15 cellular contexts compared by ENCODE assay signal in genomic region chr13:19663416-19663979, GRCh38. TPM values are rescaled to one million over a fixed set of nuclear protein-coding genes. Genes with fewer than 3 reads are reported as not detected.
DNase-seq lines count a peak whose midpoint lies in the region; ATAC-seq and TF ChIP-seq lines count a peak whose summit lies in the region.
"Had no signal": no experiment of that assay in that cellular context is flagged by ENCODE, and none has a peak within 500 bp of the region (broad histone marks: within the 10 kb centered on the region; RNA-seq: fewer than 3 reads in every experiment).

No MANE protein-coding gene starts in this region.

- H3K27ac ChIP-seq in naive thymus-derived CD4-positive, alpha-beta T cell (ENCODE audit: low read depth, low read length): no peak overlapping the region
- H3K27ac ChIP-seq in upper lobe of right lung: no peak overlapping the region
- H3K27ac ChIP-seq in Karpas-422 (ENCODE audit: low read length): no peak overlapping the region
- H3K27ac ChIP-seq: A549; BLaER1 treated with 17β-estradiol and CSF1 and Interleukin-3, amounts not matched to agents 10 nM and 100 nM had no signal

- H3K4me1 Mint-ChIP-seq in stimulated activated naive CD8-positive, alpha-beta T cell treated with anti-CD3 and anti-CD28 coated beads, Interleukin-15, amount 100 ng/mL, for 72 hours: peaks cover 19% of the 10 kb centered on the region
- peaks cover 10% of the 10 kb centered on the region for H3K4me1 Mint-ChIP-seq in central memory CD8-positive, alpha-beta T cell
- H3K4me1 Mint-ChIP-seq in naive thymus-derived CD4-positive, alpha-beta T cell: peaks cover 0 to 11% (median 0%) of the 10 kb centered on the region in 7 donors

- POLR2A ChIA-PET in naive thymus-derived CD4-positive, alpha-beta T cell (lab: Charles Lee): no interaction called here

- no peaks in the 10 kb centered on the region for H3K9me3 ChIP-seq in naive thymus-derived CD4-positive, alpha-beta T cell (ENCODE audit: control insufficient read depth in 2 of 3, low read length in 3 of 3)
- H3K9me3 ChIP-seq in upper lobe of right lung (no peaks in the 10 kb centered on the region), Karpas-422 (ENCODE audit: low read length) (no peaks in the 10 kb centered on the region)
- H3K9me3 ChIP-seq: A549; BLaER1 treated with 17β-estradiol and CSF1 and Interleukin-3, amounts not matched to agents 10 nM and 100 nM had no signal

- ATAC-seq in stimulated activated naive CD8-positive, alpha-beta T cell treated with anti-CD3 and anti-CD28 coated beads, Interleukin-15, amount 100 ng/mL, for 72 hours: no peak
- no peak for ATAC-seq in stimulated activated naive CD8-positive, alpha-beta T cell treated with anti-CD3 and anti-CD28 coated beads, Interleukin-15, Interleukin-2, amounts not matched to agents 100 U/mL and 50 U/mL, for 24 hours
- no peak for ATAC-seq in central memory CD8-positive, alpha-beta T cell (replicated peaks; ENCODE audit: extremely low read depth, poor library complexity, severe bottlenecking)
- no peak for ATAC-seq in naive thymus-derived CD4-positive, alpha-beta T cell
- peak; percentile 6 for ATAC-seq in upper lobe of right lung
- ATAC-seq in HG02938 (IDR thresholded peaks at IDR 0.05; ENCODE audit: unreplicated experiment): no peak
- ATAC-seq: A549, Right ventricle myocardium inferior had no signal

- peak overlapping the region; percentile 46 to 80 for H3K27ac Mint-ChIP-seq in stimulated activated naive CD8-positive, alpha-beta T cell treated with anti-CD3 and anti-CD28 coated beads, Interleukin-15, amount 100 ng/mL, for 72 hours
- H3K27ac Mint-ChIP-seq in central memory CD8-positive, alpha-beta T cell (ENCODE audit: low read depth): peak overlapping the region; percentile 81
- H3K27ac Mint-ChIP-seq in naive thymus-derived CD4-positive, alpha-beta T cell: peak overlapping the region in 5 of 9 donors; percentile 25 to 80 (median 45)

- intact Hi-C loops in naive thymus-derived CD4-positive, alpha-beta T cell (cut with micrococcal nuclease): no loop called here
- intact Hi-C loops in upper lobe of right lung (cut with DNase I): no loop called here

- CTCF ChIA-PET in naive thymus-derived CD4-positive, alpha-beta T cell (lab: Charles Lee): no interaction called here

- H3K4me3 ChIP-seq in naive thymus-derived CD4-positive, alpha-beta T cell (ENCODE audit: low read length): no peak overlapping the region
- H3K4me3 ChIP-seq in upper lobe of right lung (no peak overlapping the region), Karpas-422 (ENCODE audit: low read length) (no peak overlapping the region)
- H3K4me3 ChIP-seq: A549; BLaER1 treated with 17β-estradiol and CSF1 and Interleukin-3, amounts not matched to agents 10 nM and 100 nM had no signal

- H4K20me1 ChIP-seq in Karpas-422 (ENCODE audit: insufficient read depth, low read depth, low read length): no peaks in the 10 kb centered on the region

- no peak for TF ChIP-seq CTCF in upper lobe of right lung (IDR thresholded peaks at IDR 0.05)

- no peaks in the 10 kb centered on the region for H3K27me3 Mint-ChIP-seq in stimulated activated naive CD8-positive, alpha-beta T cell treated with anti-CD3 and anti-CD28 coated beads, Interleukin-15, amount 100 ng/mL, for 72 hours
- H3K27me3 Mint-ChIP-seq in central memory CD8-positive, alpha-beta T cell: no peaks in the 10 kb centered on the region
- H3K27me3 Mint-ChIP-seq in naive thymus-derived CD4-positive, alpha-beta T cell: no peaks in the 10 kb centered on the region

- no peaks in the 10 kb centered on the region for H3K9me3 Mint-ChIP-seq in stimulated activated naive CD8-positive, alpha-beta T cell treated with anti-CD3 and anti-CD28 coated beads, Interleukin-15, amount 100 ng/mL, for 72 hours
- no peaks in the 10 kb centered on the region for H3K9me3 Mint-ChIP-seq in central memory CD8-positive, alpha-beta T cell
- peaks cover 0 to 3% (median 0%) of the 10 kb centered on the region in 11 donors for H3K9me3 Mint-ChIP-seq in naive thymus-derived CD4-positive, alpha-beta T cell

- no peaks in the 10 kb centered on the region for H3K79me2 ChIP-seq in Karpas-422 (ENCODE audit: low read length)

- peaks cover 13 to 92% (median 25%) of the 10 kb centered on the region in 3 experiments for H3K36me3 ChIP-seq in naive thymus-derived CD4-positive, alpha-beta T cell (ENCODE audit: control insufficient read depth in 2 of 3, insufficient read depth in 3 of 3, low read length in 3 of 3)
- H3K36me3 ChIP-seq in upper lobe of right lung: peaks cover 100% of the 10 kb centered on the region
- H3K36me3 ChIP-seq in Karpas-422 (ENCODE audit: insufficient read depth, low read length): peaks cover 29% of the 10 kb centered on the region; the same call in 1 of the 2 replicates

- no peaks in the 10 kb centered on the region for H3K9me2 ChIP-seq in Karpas-422 (replicated peaks; ENCODE audit: insufficient read depth, low read length)

- no peak overlapping the region for H2AFZ ChIP-seq in Karpas-422 (ENCODE audit: low read length)

- H3K4me1 ChIP-seq in naive thymus-derived CD4-positive, alpha-beta T cell (ENCODE audit: control insufficient read depth in 2 of 2, insufficient read depth in 2 of 2, low read length in 2 of 2): no peaks in the 10 kb centered on the region
- H3K4me1 ChIP-seq in upper lobe of right lung: no peaks in the 10 kb centered on the region
- peaks cover 4% of the 10 kb centered on the region for H3K4me1 ChIP-seq in Karpas-422 (ENCODE audit: low read length)
- H3K4me1 ChIP-seq: A549 had no signal

- no peak overlapping the region for H3K4me3 Mint-ChIP-seq in stimulated activated naive CD8-positive, alpha-beta T cell treated with anti-CD3 and anti-CD28 coated beads, Interleukin-15, amount 100 ng/mL, for 72 hours
- H3K4me3 Mint-ChIP-seq in central memory CD8-positive, alpha-beta T cell: no peak overlapping the region
- H3K4me3 Mint-ChIP-seq in naive thymus-derived CD4-positive, alpha-beta T cell: no peak overlapping the region

- no peak for DNase-seq in stimulated activated naive CD8-positive, alpha-beta T cell treated with anti-CD3 and anti-CD28 coated beads, Interleukin-15, amount 100 ng/mL, for 72 hours
- DNase-seq in stimulated activated naive CD8-positive, alpha-beta T cell treated with anti-CD3 and anti-CD28 coated beads, Interleukin-15, Interleukin-2, amounts not matched to agents 100 U/mL and 50 U/mL, for 24 hours: no peak
- no peak for DNase-seq in central memory CD8-positive, alpha-beta T cell (ENCODE audit: low spot score in 2 of 2)
- DNase-seq in naive thymus-derived CD4-positive, alpha-beta T cell: no peak
- DNase-seq in upper lobe of right lung (no peak), Karpas-422 (no peak), DMS153 (lab: John Stamatoyannopoulos, UW) (no peak)
- DNase-seq: DMS 273 treated with DMSO at 0.1 percent for 48 hours, NCI-H1436, NCI-H2029 treated with DMSO at 0.1 percent for 48 hours, NCI-H774 had no signal

- no peak overlapping the region for H3K4me2 ChIP-seq in Karpas-422 (ENCODE audit: low read depth, low read length, poor library complexity, severe bottlenecking)
- H3K4me2 ChIP-seq: A549; BLaER1 treated with 17β-estradiol and CSF1 and Interleukin-3, amounts not matched to agents 10 nM and 100 nM had no signal

- H3K9ac ChIP-seq in Karpas-422 (ENCODE audit: low read length): no peak overlapping the region
- H3K9ac ChIP-seq: BLaER1 treated with 17β-estradiol and CSF1 and Interleukin-3, amounts not matched to agents 10 nM and 100 nM had no signal

- no peaks in the 10 kb centered on the region for H3K27me3 ChIP-seq in naive thymus-derived CD4-positive, alpha-beta T cell (ENCODE audit: control insufficient read depth in 2 of 2, insufficient read depth in 2 of 2, low read length in 2 of 2)
- H3K27me3 ChIP-seq in upper lobe of right lung (no peaks in the 10 kb centered on the region), Karpas-422 (ENCODE audit: low read length) (no peaks in the 10 kb centered on the region)
- H3K27me3 ChIP-seq: BLaER1 treated with 17β-estradiol and CSF1 and Interleukin-3, amounts not matched to agents 10 nM and 100 nM had no signal

- peaks cover 72% of the 10 kb centered on the region for H3K36me3 Mint-ChIP-seq in central memory CD8-positive, alpha-beta T cell (ENCODE audit: insufficient read depth)
- H3K36me3 Mint-ChIP-seq in naive thymus-derived CD4-positive, alpha-beta T cell: peaks cover 11 to 62% (median 31%) of the 10 kb centered on the region in 5 donors

RNA-seq across cellular contexts. Expression of gene MPHOSPH8, which starts 30.0 kb away (rescaled TPM):
- 100 to 1,000 TPM in 2 of 5 experiments, 10 to 100 TPM in 3; 50.6 to 131 (median 65.6) TPM for total RNA-seq in naive thymus-derived CD4-positive, alpha-beta T cell
- 10 to 100 TPM; 14.3 to 18.4 TPM for polyA plus RNA-seq in naive thymus-derived CD4-positive, alpha-beta T cell
- total RNA-seq in upper lobe of right lung: 44.4 TPM
- 11.4 and 16.1 TPM in 2 replicates for total RNA-seq in Karpas-422 (2014; rRNA removed; shearing (Covaris generic); ENCODE audit: low replicate concordance)
